11 cellular contexts compared by ENCODE assay signal in the genomic region with DNA sequence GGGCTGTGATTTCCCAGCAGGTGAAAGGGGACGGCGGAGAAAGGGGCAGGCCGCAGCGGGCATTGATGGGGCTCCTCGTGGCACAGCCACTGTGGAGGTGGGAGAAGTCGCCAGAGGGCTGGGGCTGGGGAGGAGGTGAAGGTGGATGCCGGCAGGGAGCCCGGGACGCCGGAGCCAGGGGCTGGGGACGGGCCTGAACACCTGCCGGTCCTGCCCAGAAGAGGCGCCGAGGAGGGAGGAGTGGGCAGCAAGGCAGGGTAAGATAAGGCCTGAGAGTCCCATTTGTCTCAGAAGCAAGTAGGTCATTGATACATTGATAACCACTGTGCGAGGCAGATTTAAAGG. TPM values are rescaled to one million over a fixed set of nuclear protein-coding genes. Genes with fewer than 3 reads are reported as not detected.
DNase-seq lines count a peak whose midpoint lies in the region; FAIRE-seq and TF ChIP-seq lines count a peak whose summit lies in the region.
"Had no signal": no experiment of that assay in that cellular context is flagged by ENCODE, and none has a peak within 500 bp of the region (broad histone marks: within the 10 kb centered on the region; RNA-seq: fewer than 3 reads in every experiment).

No MANE protein-coding gene starts in this region.

- FAIRE-seq in astrocyte (lab: Jason Lieb, UNC), result no peak
- FAIRE-seq: D721Med had no signal

- H3K4me3 ChIP-seq in BE2C (ENCODE audit: low read depth, low read length) (peak overlapping the region; percentile 59), astrocyte (ENCODE audit: insufficient read depth, low read depth, low read length) (peak overlapping the region; percentile 69), hepatocyte (peak overlapping the region; percentile 44), parathyroid adenoma (ENCODE audit: low read depth, low read length) (no peak overlapping the region), WERI-Rb-1 (ENCODE audit: low read depth, low read length) (no peak overlapping the region)

- TF ChIP-seq CTCF in BE2C (IDR thresholded peaks at IDR 0.05; ENCODE audit: low read depth, low read length) (no peak), astrocyte (IDR thresholded peaks at IDR 0.05; ENCODE audit: insufficient read depth, low read depth, low read length) (no peak), hepatocyte (IDR thresholded peaks at IDR 0.05; ENCODE audit: poor library complexity) (no peak), parathyroid adenoma (IDR thresholded peaks at IDR 0.05) (no peak), WERI-Rb-1 (IDR thresholded peaks at IDR 0.05; ENCODE audit: low read depth, low read length) (no peak)

- peaks cover 5% of the 10 kb centered on the region for H3K27me3 Mint-ChIP-seq in astrocyte (ENCODE audit: low read depth, unreplicated experiment)

- 34% methylated on average over 15 of the region's 15 CpGs for WGBS in hepatocyte (ENCODE audit: low lambda C conversion rate, missing lambda C conversion rate)

- H3K9me2 ChIP-seq in hepatocyte (replicated peaks; ENCODE audit: insufficient read depth), result no peaks in the 10 kb centered on the region

- peaks cover 3% of the 10 kb centered on the region for H3K36me3 Mint-ChIP-seq in astrocyte (ENCODE audit: low read depth, unreplicated experiment)

- peaks cover 4% of the 10 kb centered on the region for H3K4me1 Mint-ChIP-seq in astrocyte (ENCODE audit: low read depth, unreplicated experiment)

- H2AFZ ChIP-seq in astrocyte (ENCODE audit: low read depth, low read length) (peak overlapping the region; percentile 87), hepatocyte (peak overlapping the region; percentile 96), parathyroid adenoma (peak overlapping the region; percentile 84)

- H3K9ac ChIP-seq in astrocyte (ENCODE audit: low read length) (peak overlapping the region; percentile 76), parathyroid adenoma (no peak overlapping the region)

- no peak overlapping the region for H3K27ac Mint-ChIP-seq in astrocyte (ENCODE audit: unreplicated experiment)

- H3K36me3 ChIP-seq in BE2C, result no peaks in the 10 kb centered on the region
- peaks cover 3% of the 10 kb centered on the region for H3K36me3 ChIP-seq in astrocyte (ENCODE audit: insufficient read depth, low read length)
- no peaks in the 10 kb centered on the region for H3K36me3 ChIP-seq in hepatocyte (replicated peaks; ENCODE audit: insufficient read depth, low read depth)
- H3K36me3 ChIP-seq in parathyroid adenoma (ENCODE audit: control insufficient read depth, insufficient read depth, low read length), result no peaks in the 10 kb centered on the region
- H3K36me3 ChIP-seq in WERI-Rb-1, result no peaks in the 10 kb centered on the region

- H3K4me1 ChIP-seq in BE2C (no peaks in the 10 kb centered on the region), astrocyte (ENCODE audit: insufficient read depth, low read length) (peaks cover 10% of the 10 kb centered on the region), hepatocyte (ENCODE audit: insufficient read depth) (peaks cover 7% of the 10 kb centered on the region), parathyroid adenoma (peaks cover 6% of the 10 kb centered on the region)

- no peak for DNase-seq in BE2C
- DNase-seq in astrocyte (ENCODE audit: low read depth), result no peak
- DNase-seq in hepatocyte (ENCODE audit: low spot score), result no peak
- DNase-seq in hippocampal formation (lab: John Stamatoyannopoulos, UW), result no peak
- no peak for DNase-seq in DMS79 (lab: John Stamatoyannopoulos, UW)
- no peak for DNase-seq in amygdala (lab: John Stamatoyannopoulos, UW)
- no peak for DNase-seq in WERI-Rb-1
- DNase-seq: MV-4-11; stimulated activated CD4-positive, alpha-beta T cell treated with anti-CD3 and anti-CD28 coated beads, Interleukin-4, amount 100 ng/mL, for 4 hours had no signal

- no peaks in the 10 kb centered on the region for H3K9me3 ChIP-seq in BE2C
- peaks cover 4% of the 10 kb centered on the region for H3K9me3 ChIP-seq in astrocyte (ENCODE audit: insufficient read depth, low read depth, low read length)
- H3K9me3 ChIP-seq in hepatocyte (ENCODE audit: low read depth), result no peaks in the 10 kb centered on the region
- no peaks in the 10 kb centered on the region for H3K9me3 ChIP-seq in parathyroid adenoma (ENCODE audit: control insufficient read depth, low read length)
- no peaks in the 10 kb centered on the region for H3K9me3 ChIP-seq in WERI-Rb-1 (ENCODE audit: severe bottlenecking)

- H3K27ac ChIP-seq in astrocyte (ENCODE audit: low read depth, low read length) (no peak overlapping the region), hepatocyte (peak overlapping the region; percentile 64), parathyroid adenoma (no peak overlapping the region), WERI-Rb-1 (no peak overlapping the region)

- H3K79me2 ChIP-seq in astrocyte (ENCODE audit: insufficient read depth, low read length), result no peaks in the 10 kb centered on the region
- H3K79me2 ChIP-seq in hepatocyte, result peaks cover 9% of the 10 kb centered on the region
- H3K79me2 ChIP-seq in parathyroid adenoma, result no peaks in the 10 kb centered on the region

- H4K20me1 ChIP-seq in astrocyte (ENCODE audit: insufficient read depth, low read length) (no peaks in the 10 kb centered on the region), hepatocyte (ENCODE audit: insufficient read depth, poor library complexity, severe bottlenecking) (no peaks in the 10 kb centered on the region)

- no peaks in the 10 kb centered on the region for H3K27me3 ChIP-seq in BE2C
- H3K27me3 ChIP-seq in astrocyte (ENCODE audit: insufficient read depth, low read length), result no peaks in the 10 kb centered on the region
- H3K27me3 ChIP-seq in hepatocyte, result no peaks in the 10 kb centered on the region
- H3K27me3 ChIP-seq in parathyroid adenoma (ENCODE audit: control insufficient read depth, insufficient read depth, low read length), result no peaks in the 10 kb centered on the region
- no peaks in the 10 kb centered on the region for H3K27me3 ChIP-seq in WERI-Rb-1 (ENCODE audit: insufficient read depth, low read depth, severe bottlenecking)

- peaks cover 8% of the 10 kb centered on the region for H3K9me3 Mint-ChIP-seq in astrocyte (ENCODE audit: unreplicated experiment)

- H3K4me3 Mint-ChIP-seq in astrocyte (ENCODE audit: unreplicated experiment), result peak overlapping the region; percentile 54

- H3K4me2 ChIP-seq in astrocyte (ENCODE audit: low read length) (peak overlapping the region; percentile 90), hepatocyte (peak overlapping the region; percentile 92), parathyroid adenoma (ENCODE audit: low read length) (no peak overlapping the region)

RNA-seq across cellular contexts. Expression of gene RARRES1, which starts 0.6 kb away (rescaled TPM):
- not detected for polyA plus RNA-seq in BE2C (2012; ENCODE audit: insufficient read depth, insufficient read length, low read depth)
- total RNA-seq in astrocyte (1.2 and 3.2 TPM in 2 replicates), hepatocyte (73.1 and 90.3 TPM in 2 replicates)
- 36.9 and 40.7 TPM in 2 replicates for polyA plus RNA-seq in hepatocyte

Comparison
In these comparisons a context has a peak if more than half of its experiments do, and no peak if none do; other contexts are left out.
1. H3K4me3 ChIP-seq: peak in BE2C (single experiment), astrocyte (single experiment) and hepatocyte (single experiment); none in parathyroid adenoma (single experiment) and WERI-Rb-1 (single experiment).
2. RNA of gene RARRES1, which starts 0.6 kb away (total RNA-seq): 73.1 to 90.3 TPM in hepatocyte; 1.2 to 3.2 TPM in astrocyte; every median in the first group is over 10 times any median in the second.
3. Peak in every context shown above with its lines, with median percentiles within 50 percentile points of each other: H2AFZ ChIP-seq.